14 cellular contexts compared by ENCODE assay signal in the genomic region with DNA sequence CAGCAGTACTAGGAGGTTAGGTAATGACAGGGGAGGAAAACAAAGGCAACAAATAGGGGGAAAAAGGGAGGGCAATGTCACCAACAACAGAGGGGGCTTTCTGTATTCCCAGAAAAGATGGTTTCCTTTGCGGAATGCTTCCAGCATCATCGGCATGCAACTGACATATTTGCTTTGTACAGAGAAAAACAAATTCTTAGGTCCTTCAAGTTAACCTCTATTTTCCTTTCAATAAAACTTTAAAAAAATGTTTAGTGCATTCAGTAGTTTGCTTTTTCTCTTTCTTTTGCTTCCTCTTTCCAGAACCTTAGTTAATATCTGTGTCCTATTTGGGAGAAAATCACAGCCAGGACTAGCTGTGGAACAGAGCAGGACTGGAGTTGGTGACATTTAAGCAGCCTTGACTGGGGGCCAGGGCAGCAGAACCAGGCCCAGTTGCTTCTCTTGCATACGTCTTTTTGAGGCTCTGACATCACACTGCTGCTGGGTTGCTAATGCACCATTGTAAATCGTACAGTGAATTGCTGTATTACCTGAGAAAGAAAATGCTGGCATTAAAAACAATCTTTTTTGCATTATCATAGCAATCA.
DNase-seq lines count a peak whose midpoint lies in the region; ATAC-seq and TF ChIP-seq lines count a peak whose summit lies in the region.
"Had no signal": no experiment of that assay in that cellular context is flagged by ENCODE, and none has a peak within 500 bp of the region (broad histone marks: within the 10 kb centered on the region; RNA-seq: fewer than 3 reads in every experiment).

No MANE protein-coding gene starts in this region.

- H3K9me3 ChIP-seq in WERI-Rb-1 (ENCODE audit: severe bottlenecking), result no peaks in the 10 kb centered on the region
- no peaks in the 10 kb centered on the region for H3K9me3 ChIP-seq in lower lobe of right lung
- H3K9me3 ChIP-seq: thyroid gland had no signal

- no peaks in the 10 kb centered on the region for H3K9me3 Mint-ChIP-seq in activated CD4-positive, alpha-beta T cell treated with anti-CD3 and anti-CD28 coated beads, Interleukin-2, amount 10 ng/mL, durations not matched to agents 24 days and 14 days

- no peak for ATAC-seq in lower lobe of right lung
- no peak for ATAC-seq in HG03439 (IDR thresholded peaks at IDR 0.05; ENCODE audit: unreplicated experiment)

- no peak overlapping the region for H3K4me3 ChIP-seq in WERI-Rb-1 (ENCODE audit: low read depth, low read length)
- peak overlapping the region; percentile 48 for H3K4me3 ChIP-seq in iPS-11a (ENCODE audit: low read depth, low read length)
- no peak overlapping the region for H3K4me3 ChIP-seq in lower lobe of right lung

- peak overlapping the region; percentile 30 for H3K4me3 Mint-ChIP-seq in activated CD4-positive, alpha-beta T cell treated with anti-CD3 and anti-CD28 coated beads, Interleukin-2, amount 10 ng/mL, durations not matched to agents 24 days and 14 days

- no peak overlapping the region for H3K27ac Mint-ChIP-seq in activated CD4-positive, alpha-beta T cell treated with anti-CD3 and anti-CD28 coated beads, Interleukin-2, amount 10 ng/mL, durations not matched to agents 24 days and 14 days

- H3K36me3 Mint-ChIP-seq in activated CD4-positive, alpha-beta T cell treated with anti-CD3 and anti-CD28 coated beads, Interleukin-2, amount 10 ng/mL, durations not matched to agents 24 days and 14 days (ENCODE audit: low read depth), result no peaks in the 10 kb centered on the region

- intact Hi-C loops in activated CD4-positive, alpha-beta T cell treated with anti-CD3 and anti-CD28 coated beads, Interleukin-2, amount 10 ng/mL, durations not matched to agents 24 days and 14 days (cut with micrococcal nuclease), result no loop called here
- intact Hi-C loops in lower lobe of right lung (cut with DNase I), result no loop called here

- H3K4me1 Mint-ChIP-seq in activated CD4-positive, alpha-beta T cell treated with anti-CD3 and anti-CD28 coated beads, Interleukin-2, amount 10 ng/mL, durations not matched to agents 24 days and 14 days, result peaks cover 2% of the 10 kb centered on the region

- H3K27me3 Mint-ChIP-seq in activated CD4-positive, alpha-beta T cell treated with anti-CD3 and anti-CD28 coated beads, Interleukin-2, amount 10 ng/mL, durations not matched to agents 24 days and 14 days, result peaks cover 54% of the 10 kb centered on the region

- peak overlapping the region; percentile 37 for H3K27ac ChIP-seq in WERI-Rb-1
- no peak overlapping the region for H3K27ac ChIP-seq in lower lobe of right lung
- H3K27ac ChIP-seq: foreskin keratinocyte, thyroid gland had no signal

- no peak for DNase-seq in activated CD4-positive, alpha-beta T cell treated with anti-CD3 and anti-CD28 coated beads, Interleukin-2, amount 10 ng/mL, durations not matched to agents 24 days and 14 days
- DNase-seq in activated CD4-positive, alpha-beta T cell treated with anti-CD3 and anti-CD28 coated beads, Interleukin-2, amount 50 U/mL, for 1 hour, result no peak
- no peak for DNase-seq in WERI-Rb-1
- DNase-seq in putamen (ENCODE audit: low spot score), result peak; percentile 50
- DNase-seq in lower lobe of right lung, result no peak
- DNase-seq in GM19240 (ENCODE audit: insufficient read length, low spot score), result no peak
- DNase-seq: activated CD4-positive, CD25-positive, alpha-beta regulatory T cell; activated gamma-delta T cell; EL; foreskin keratinocyte; right cardiac atrium had no signal

- TF ChIP-seq CTCF in WERI-Rb-1 (IDR thresholded peaks at IDR 0.05; ENCODE audit: low read depth, low read length) (no peak), lower lobe of right lung (IDR thresholded peaks at IDR 0.05) (no peak)

- H3K4me1 ChIP-seq in lower lobe of right lung, result no peaks in the 10 kb centered on the region
- H3K4me1 ChIP-seq: foreskin keratinocyte had no signal

- H3K36me3 ChIP-seq in WERI-Rb-1, result no peaks in the 10 kb centered on the region
- no peaks in the 10 kb centered on the region for H3K36me3 ChIP-seq in lower lobe of right lung
- H3K36me3 ChIP-seq: thyroid gland had no signal

- H3K27me3 ChIP-seq in WERI-Rb-1 (ENCODE audit: insufficient read depth, low read depth, severe bottlenecking) (no peaks in the 10 kb centered on the region), lower lobe of right lung (ENCODE audit: low read depth) (peaks cover 12% of the 10 kb centered on the region)
- H3K27me3 ChIP-seq: thyroid gland had no signal
